Comparison of ENCODE assay signal across 8 cellular contexts in the genomic region with DNA sequence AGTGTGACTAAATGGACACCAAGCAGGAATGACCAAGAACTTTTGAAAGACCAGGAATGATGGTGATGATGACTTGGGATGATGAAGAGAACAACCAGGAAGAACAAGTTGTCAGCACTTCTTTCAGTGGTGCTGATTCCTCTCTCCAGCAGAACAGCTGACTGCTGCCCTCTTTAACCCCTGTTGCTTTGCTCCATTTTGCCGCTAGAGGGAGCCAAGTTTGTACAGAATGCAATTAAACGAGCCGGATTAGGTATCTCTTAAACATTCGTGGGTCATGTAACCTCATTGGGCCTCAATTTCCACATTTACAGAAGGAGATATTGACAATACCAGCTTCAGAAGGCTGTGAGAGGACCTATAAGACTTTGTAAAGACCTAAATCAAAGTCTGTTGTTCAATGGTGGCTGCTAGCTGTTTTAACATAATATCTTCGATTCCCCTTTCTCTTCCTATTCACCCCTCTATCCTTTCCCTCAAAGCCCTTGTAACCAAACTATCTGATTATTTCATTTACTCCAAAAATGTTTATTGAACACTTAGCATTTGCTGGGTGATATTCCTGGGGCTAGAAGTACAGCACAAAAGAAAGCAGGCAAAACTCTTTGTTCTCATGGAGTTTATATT. TPM values are rescaled to one million over a fixed set of nuclear protein-coding genes. Genes with fewer than 3 reads are reported as not detected.
DNase-seq lines count a peak whose midpoint lies in the region; TF ChIP-seq lines count a peak whose summit lies in the region.

No MANE protein-coding gene starts in this region.

- peak; percentile 91 for TF ChIP-seq CTCF in GM10248 (IDR thresholded peaks at IDR 0.05; ENCODE audit: control extremely low read depth, extremely low read depth, low read depth, missing control alignments)
- peak; percentile 99 for TF ChIP-seq CTCF in Loucy (conservative IDR thresholded peaks at IDR 0.05; ENCODE audit: low read length)

- no peak overlapping the region for H3K9ac ChIP-seq in Loucy (ENCODE audit: low read depth, low read length, poor library complexity, severe bottlenecking)

- no peaks in the 10 kb centered on the region for H3K79me2 ChIP-seq in Loucy (ENCODE audit: insufficient read depth, low read length)

- no peaks in the 10 kb centered on the region for H3K27me3 ChIP-seq in Loucy (ENCODE audit: insufficient read depth, low read length, poor library complexity, severe bottlenecking)

- H3K4me3 ChIP-seq in Loucy (ENCODE audit: low read length, poor library complexity, severe bottlenecking): no peak overlapping the region

- H3K9me2 ChIP-seq in Loucy (replicated peaks; ENCODE audit: low read depth, low read length): no peaks in the 10 kb centered on the region

- H3K9me3 ChIP-seq in Loucy (ENCODE audit: insufficient read depth, low read depth, low read length): no peaks in the 10 kb centered on the region

- H3K4me1 ChIP-seq in Loucy (ENCODE audit: insufficient read depth, low read length, poor library complexity, severe bottlenecking): no peaks in the 10 kb centered on the region

- peak overlapping the region; percentile 9; the same call in 1 of the 2 replicates for H2AFZ ChIP-seq in Loucy (ENCODE audit: low read length)

- H4K20me1 ChIP-seq in Loucy (ENCODE audit: insufficient read depth, low read length, poor library complexity, severe bottlenecking): no peaks in the 10 kb centered on the region

- H3K36me3 ChIP-seq in Loucy (ENCODE audit: insufficient read depth, low read length): no peaks in the 10 kb centered on the region

- no peaks in the 10 kb centered on the region for H3F3A ChIP-seq in Loucy (ENCODE audit: low read depth)

- CTCF ChIA-PET in GM10248 (lab: Yijun Ruan, JAX): interaction anchor here (0.9 to 2.7 kb wide), 20 partner anchors 8 to 1214 kb away, joined by 3 to 16 read pairs (median 4); partner anchors contain the start of genes OR4C3 and OR4X1

- POLR2A ChIA-PET in GM10248 (lab: Yijun Ruan, JAX): no interaction called here

- DNase-seq in GM10248 (ENCODE audit: extremely low spot score): peak; percentile 56
- DNase-seq in H4 (ENCODE audit: low spot score): peak; percentile 43
- DNase-seq in SW 1271 (lab: John Stamatoyannopoulos, UW): peak; percentile 31 to 54
- peak in 40 of 58 donors; percentile 0 to 58 (median 16) for DNase-seq in anterior cingulate cortex (lab: John Stamatoyannopoulos, UW)
- DNase-seq in hippocampal formation (lab: John Stamatoyannopoulos, UW): peak; percentile 45 to 48
- peak; percentile 53 to 71 (median 56) for DNase-seq in stimulated activated CD4-positive, alpha-beta T cell treated with anti-CD3 and anti-CD28 coated beads, Interleukin-12 subunit alpha, Interleukin-12 subunit beta, amount 100 ng/mL, for 48 hours (ENCODE audit: low read depth in 2 of 3, low spot score in 1 of 3)
- no peak for DNase-seq in mesenteric fat pad (ENCODE audit: low spot score)

- no peak overlapping the region for H3K4me2 ChIP-seq in Loucy (ENCODE audit: low read depth, low read length, poor library complexity, severe bottlenecking)

RNA-seq across cellular contexts. Expression of gene OR4S1, which starts 1.9 kb away (rescaled TPM):
- not detected in 2 replicates for total RNA-seq in H4 (2014; rRNA removed; shearing (Covaris generic))
- not detected for total RNA-seq in mesenteric fat pad

RNA-seq across cellular contexts. Expression of gene OR4C3, which starts 16.8 kb away (rescaled TPM):
- not detected in 2 replicates for total RNA-seq in H4 (2014; rRNA removed; shearing (Covaris generic))
- not detected for total RNA-seq in mesenteric fat pad

RNA-seq across cellular contexts. Expression of gene OR4X1, which starts 44.2 kb away (rescaled TPM):
- total RNA-seq in H4 (2014; rRNA removed; shearing (Covaris generic)): not detected in 2 replicates
- total RNA-seq in mesenteric fat pad: not detected

RNA-seq across cellular contexts. Expression of gene OR4C5, which starts 58.4 kb away (rescaled TPM):
- not detected in 2 replicates for total RNA-seq in H4 (2014; rRNA removed; shearing (Covaris generic))
- not detected for total RNA-seq in mesenteric fat pad
